1 cellular context compared by ENCODE assay signal in genomic region chr2:30584116-30584515, GRCh38.
A peak's percentile ranks its signal among the peaks of the same experiment; 100 is the strongest.
TF ChIP-seq lines count a peak whose summit lies in the region.

No MANE protein-coding gene starts in this region.

TF ChIP-seq in GM12878, 131 proteins besides CTCF, POLR2A, EP300 and RAD21 (continued from another document):
- no peak for TF ChIP-seq BCL3 (IDR thresholded peaks at IDR 0.05; ENCODE audit: borderline replicate concordance, insufficient read depth, low read depth, low read length, poor library complexity, severe bottlenecking)
- TF ChIP-seq IRF3 (IDR thresholded peaks at IDR 0.05), result no peak
- no peak for TF ChIP-seq PKNOX1 (IDR thresholded peaks at IDR 0.05)
- TF ChIP-seq PRDM15 (CRISPR knock-in tag; IDR thresholded peaks at IDR 0.05), result no peak
- TF ChIP-seq MEF2A (IDR thresholded peaks at IDR 0.05; ENCODE audit: insufficient read depth, low read depth, low read length), result peak; percentile 94
- TF ChIP-seq TCF7 (IDR thresholded peaks at IDR 0.05; ENCODE audit: borderline replicate concordance), result no peak
TF ChIP-seq in GM12878: peak in this region for 4.
